Comparison of ENCODE assay signal across 17 cellular contexts in genomic region chr5:83701886-83702285, GRCh38. TPM values are rescaled to one million over a fixed set of nuclear protein-coding genes. Genes with fewer than 3 reads are reported as not detected.
A peak's percentile ranks its signal among the peaks of the same experiment; 100 is the strongest.
DNase-seq lines count a peak whose midpoint lies in the region; ATAC-seq and TF ChIP-seq lines count a peak whose summit lies in the region.
"Had no signal": no experiment of that assay in that cellular context is flagged by ENCODE, and none has a peak within 500 bp of the region (broad histone marks: within the 10 kb centered on the region; RNA-seq: fewer than 3 reads in every experiment).

No MANE protein-coding gene starts in this region.

- no peak overlapping the region for H2AFZ ChIP-seq in IMR-90 (replicated peaks; ENCODE audit: low read length, poor library complexity)

- POLR2A ChIA-PET in IMR-90 (lab: Charles Lee; ENCODE audit: unreplicated experiment) = no interaction called here

- dilution Hi-C loops in IMR-90 (cut with HindIII; ENCODE audit: low sequenced_read_pairs, unreplicated experiment) = no loop called here

- no peak for TF ChIP-seq CTCF in IMR-90 (conservative IDR thresholded peaks at IDR 0.05; ENCODE audit: low read depth, low read length)
- no peak for TF ChIP-seq CTCF in foreskin keratinocyte (conservative IDR thresholded peaks at IDR 0.05)

- H3K36me3 ChIP-seq in IMR-90 (ENCODE audit: control insufficient read depth, insufficient read depth, low read length) = no peaks in the 10 kb centered on the region

- BruUV-seq in IMR-90 (replicated peaks; lab: Mats Ljungman, UMichigan) = no TSS peak

- H3K4me1 ChIP-seq in IMR-90 (ENCODE audit: control insufficient read depth, insufficient read depth, low read length) = no peaks in the 10 kb centered on the region
- H3K4me1 ChIP-seq in foreskin keratinocyte = no peaks in the 10 kb centered on the region

- ATAC-seq in IMR-90 (ENCODE audit: low read depth) (no peak), foreskin keratinocyte (peak; percentile 63), GM19324 (IDR thresholded peaks at IDR 0.05; ENCODE audit: low FRiP score, unreplicated experiment) (no peak)
- no peak for ATAC-seq in activated CD4-positive, CD25-positive, alpha-beta regulatory T cell treated with anti-CD3 and anti-CD28 coated beads, Interleukin-2, amount 50 U/mL, for 24 hours
- ATAC-seq: Panc1, SK-N-SH treated with all-trans-retinoic acid at 6 μM for 48 hours had no signal

- H4K20me1 ChIP-seq in IMR-90 (ENCODE audit: insufficient read depth, low read length) = no peaks in the 10 kb centered on the region

- H3K4me3 ChIP-seq in IMR-90 (ENCODE audit: insufficient read depth, low read depth, low read length) = no peak overlapping the region

- H3K23ac ChIP-seq in IMR-90 (ENCODE audit: low read depth, low read length) = no peak overlapping the region

- H3K4me2 ChIP-seq in IMR-90 (ENCODE audit: low read depth, low read length) = no peak overlapping the region

- H2BK5ac ChIP-seq in IMR-90 (ENCODE audit: low read depth, low read length, poor library complexity, severe bottlenecking) = no peak overlapping the region

- no peak overlapping the region for H3K14ac ChIP-seq in IMR-90 (replicated peaks; ENCODE audit: low read depth, low read length)

- no peak overlapping the region for H4K8ac ChIP-seq in IMR-90 (ENCODE audit: low read depth in 2 of 2, low read length in 2 of 2)

- intact Hi-C loops in IMR-90 (cut with micrococcal nuclease) = no loop called here

- H4K5ac ChIP-seq in IMR-90 (ENCODE audit: low read depth, low read length) = no peak overlapping the region

- CTCF ChIA-PET in IMR-90 (lab: Yijun Ruan, JAX) = interaction anchor here (0.6 to 1.9 kb wide), 3 partner anchors 10 to 1337 kb away, joined by 3 to 10 read pairs (median 3); no protein-coding TSS in a partner anchor

- H3K56ac ChIP-seq in IMR-90 (ENCODE audit: extremely low read depth, insufficient read depth, low read length) = no peak overlapping the region

- 100% methylated on average over 1 of the region's 6 CpGs; no CpG with 5 or more reads in 1 of the 2 experiments for WGBS in IMR-90 (ENCODE audit: extremely low coverage in 2 of 2, insufficient read length in 1 of 2), 2 experiments

- H3K27me3 ChIP-seq in IMR-90 (ENCODE audit: control insufficient read depth, insufficient read depth, low read length) (no peaks in the 10 kb centered on the region), foreskin keratinocyte (no peaks in the 10 kb centered on the region)

- H3K9me1 ChIP-seq in IMR-90 (ENCODE audit: insufficient read depth, low read length) = no peaks in the 10 kb centered on the region

- H3K79me1 ChIP-seq in IMR-90 (ENCODE audit: low read depth in 1 of 2, low read length in 2 of 2) = no peaks in the 10 kb centered on the region

- H3K9me3 ChIP-seq in IMR-90 (ENCODE audit: control insufficient read depth, insufficient read depth, low read length) = no peaks in the 10 kb centered on the region

- no peak overlapping the region for H4K91ac ChIP-seq in IMR-90 (ENCODE audit: insufficient read depth, low read depth, low read length)

- TF ChIP-seq POLR2A in IMR-90 (IDR thresholded peaks at IDR 0.05; ENCODE audit: low read depth, low read length) = no peak

- H2BK20ac ChIP-seq in IMR-90 (ENCODE audit: low read depth, low read length) = no peak overlapping the region

- H2AK9ac ChIP-seq in IMR-90 (replicated peaks; ENCODE audit: low read depth, low read length, poor library complexity) = no peak overlapping the region

- no peak for TF ChIP-seq RAD21 in IMR-90 (IDR thresholded peaks at IDR 0.05; ENCODE audit: low read length)

- DNase-seq in Daoy (ENCODE audit: low read depth) (peak; percentile 50), IMR-90 (peak; percentile 6), amniotic epithelial cell (ENCODE audit: low read depth) (peak; percentile 64), foreskin keratinocyte (peak in 1 of 2 donors; percentile 22), SHP77 (lab: John Stamatoyannopoulos, UW) (no peak)
- DNase-seq: DMS 273 treated with DMSO at 0.1 percent for 48 hours, H7, NCI-H1436, NCI-H2029, NCI-H2171 treated with DMSO at 0.1 percent for 48 hours, NCI-H524, SHP77 treated with DMSO at 0.1 percent for 48 hours had no signal

- H3K27ac ChIP-seq in IMR-90 (ENCODE audit: insufficient read depth, low read length) (no peak overlapping the region), foreskin keratinocyte (no peak overlapping the region)
- H3K27ac ChIP-seq: C4-2B had no signal

- H3K9ac ChIP-seq in IMR-90 (ENCODE audit: low read depth, low read length) = no peak overlapping the region

- no peak overlapping the region for H3K4ac ChIP-seq in IMR-90 (ENCODE audit: low read depth, low read length)

- H3K18ac ChIP-seq in IMR-90 (ENCODE audit: low read depth, low read length) = no peak overlapping the region

- in situ Hi-C loops in IMR-90 (cut with MboI; ENCODE audit: low sequenced_read_pairs) = no loop called here

- no peak overlapping the region for H2BK120ac ChIP-seq in IMR-90 (ENCODE audit: low read depth, low read length)

- no peak overlapping the region for H2BK15ac ChIP-seq in IMR-90 (ENCODE audit: low read depth, low read length)

- H2AK5ac ChIP-seq in IMR-90 (ENCODE audit: low read depth, low read length) = no peak overlapping the region

TF ChIP-seq in IMR-90, 13 proteins besides CTCF, POLR2A, EP300 and RAD21:
- no peak for TF ChIP-seq MXI1 (IDR thresholded peaks at IDR 0.05; ENCODE audit: borderline replicate concordance, low read depth, low read length)
- no peak for TF ChIP-seq RCOR1 (IDR thresholded peaks at IDR 0.05; ENCODE audit: insufficient replicate concordance, low read length)
- no peak for TF ChIP-seq NFE2L2 (IDR thresholded peaks at IDR 0.05; ENCODE audit: low read depth, low read length)
TF ChIP-seq in IMR-90: peak in this region for 0.

RNA-seq across cellular contexts. Expression of gene HAPLN1, which starts 18.8 kb away (rescaled TPM):
- 24.4 and 28.5 TPM in 2 replicates for total RNA-seq in Daoy (2014; rRNA removed; shearing (Covaris generic))
- total RNA-seq in IMR-90 (2012; rRNA removed) = under 0.01 and 0.56 TPM in 2 replicates
- 0.06 and 0.07 TPM in 2 replicates for polyA plus RNA-seq in IMR-90 (2012; rRNA removed)
- polyA plus RNA-seq in IMR-90 (2012; cell fraction: cytosol; rRNA removed) = 0.01 TPM in 1 of 2 replicates, not detected in the other
- not detected in 2 replicates for polyA plus RNA-seq in IMR-90 (2012; cell fraction: nucleus; rRNA removed; ENCODE audit: low replicate concordance)
- total RNA-seq in foreskin keratinocyte = not detected in 2 replicates
- polyA plus RNA-seq in foreskin keratinocyte = not detected in 2 replicates

Comparison
In these comparisons a context has a peak if more than half of its experiments do, and no peak if none do; other contexts are left out.
1. DNase-seq: peak in Daoy (single experiment), IMR-90 (single experiment) and amniotic epithelial cell (single experiment); none in SHP77 (0 of 2).
2. RNA of gene HAPLN1, which starts 18.8 kb away (total RNA-seq): 24.4 to 28.5 TPM in Daoy; under 0.01 to 0.56 TPM in IMR-90 and not detected in foreskin keratinocyte; every median in the first group is over 10 times any median in the second.